ENCODE assay signal across 26 cellular contexts in the genomic region with DNA sequence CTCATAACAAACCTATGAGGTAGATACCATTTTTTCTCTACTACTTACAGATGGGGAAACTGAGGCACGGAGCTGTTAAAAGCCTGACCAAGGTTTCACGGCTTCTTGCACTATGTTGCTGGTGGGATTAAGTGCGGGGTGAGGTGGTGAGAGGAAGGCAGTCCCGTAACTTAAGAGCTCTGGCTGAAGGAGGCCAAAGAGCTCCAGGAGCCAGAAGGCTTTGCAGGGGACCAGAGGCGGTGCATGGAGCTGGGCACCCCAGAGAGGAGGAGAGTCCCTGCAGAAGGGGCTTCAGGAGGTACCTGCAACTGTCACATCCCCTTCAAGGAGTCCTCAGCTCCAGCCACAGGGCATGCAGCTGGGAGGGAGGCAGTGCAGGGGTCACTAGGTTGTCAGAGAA. TPM values are rescaled to one million over a fixed set of nuclear protein-coding genes. Genes with fewer than 3 reads are reported as not detected.
"Had no signal": no experiment of that assay in that cellular context is flagged by ENCODE, and none has a peak within 500 bp of the region (broad histone marks: within the 10 kb centered on the region; RNA-seq: fewer than 3 reads in every experiment).

No MANE protein-coding gene starts in this region.

- H3K27ac ChIP-seq: ascending aorta, brain microvascular endothelial cell, cardiac muscle cell, Peyer's patch, RWPE1 had no signal

- H3K36me3 Mint-ChIP-seq: activated CD8-positive, alpha-beta memory T cell treated with anti-CD3 and anti-CD28 coated beads, Interleukin-2, amount 10 ng/mL, durations not matched to agents 7 days and 5 days had no signal

- H3K4me3 Mint-ChIP-seq: activated B cell treated with CpG ODN at 0.5 μM for 24 hours; activated CD8-positive, alpha-beta memory T cell treated with anti-CD3 and anti-CD28 coated beads, Interleukin-2, amount 10 ng/mL, durations not matched to agents 7 days and 5 days; activated naive CD8-positive, alpha-beta T cell treated with anti-CD3 and anti-CD28 coated beads, Interleukin-2, amount 50 U/mL, for 24 hours; activated T-cell treated with anti-CD3 and anti-CD28 coated beads, Interleukin-2, amount 50 U/mL, for 4 hours; T-helper 17 cell had no signal

- H3K9me3 ChIP-seq: ascending aorta, Peyer's patch had no signal

- H3K4me3 ChIP-seq: ascending aorta, cardiac muscle cell, Peyer's patch had no signal

- H3K27ac Mint-ChIP-seq: activated B cell treated with CpG ODN at 0.5 μM for 24 hours; activated CD8-positive, alpha-beta memory T cell treated with anti-CD3 and anti-CD28 coated beads, Interleukin-2, amount 10 ng/mL, durations not matched to agents 7 days and 5 days; activated naive CD4-positive, alpha-beta T cell treated with anti-CD3 and anti-CD28 coated beads, Interleukin-2, amount 50 U/mL, for 72 hours; activated naive CD8-positive, alpha-beta T cell treated with anti-CD3 and anti-CD28 coated beads, Interleukin-2, amount 50 U/mL, for 24 hours; T-helper 17 cell had no signal

- H3K9me3 Mint-ChIP-seq: activated B cell treated with CpG ODN at 0.5 μM for 24 hours; activated CD4-positive, alpha-beta T cell treated with anti-CD3 and anti-CD28 coated beads, Interleukin-2, amount 10 ng/mL, durations not matched to agents 24 days and 14 days; activated naive CD4-positive, alpha-beta T cell treated with anti-CD3 and anti-CD28 coated beads, Interleukin-2, amount 50 U/mL, for 72 hours; activated naive CD8-positive, alpha-beta T cell treated with anti-CD3 and anti-CD28 coated beads, Interleukin-2, amount 50 U/mL, for 24 hours; activated T-cell treated with anti-CD3 and anti-CD28 coated beads, Interleukin-2, amount 50 U/mL, for 4 hours had no signal

- ATAC-seq: activated CD8-positive, alpha-beta memory T cell treated with anti-CD3 and anti-CD28 coated beads, Interleukin-2, amount 10 ng/mL, durations not matched to agents 7 days and 5 days; activated naive CD8-positive, alpha-beta T cell treated with anti-CD3 and anti-CD28 coated beads, Interleukin-2, amount 50 U/mL, for 24 hours had no signal

- H3K36me3 ChIP-seq: ascending aorta, brain microvascular endothelial cell, Peyer's patch had no signal

- DNase-seq: activated B cell treated with CpG ODN at 0.5 μM for 24 hours; activated CD4-positive, alpha-beta T cell treated with anti-CD3 and anti-CD28 coated beads for 1 hour; activated CD4-positive, alpha-beta T cell treated with anti-CD3 and anti-CD28 coated beads, Interleukin-2, amount 50 U/mL, for 48 hours; activated CD8-positive, alpha-beta memory T cell treated with anti-CD3 and anti-CD28 coated beads, Interleukin-2, amount 10 ng/mL, durations not matched to agents 7 days and 5 days; activated effector memory CD4-positive, alpha-beta T cell treated with anti-CD3 and anti-CD28 coated beads, Interleukin-2, amount 50 U/mL, for 16 hours; activated naive CD4-positive, alpha-beta T cell treated with Interleukin-2 at 50 U/mL for 16 hours; activated naive CD8-positive, alpha-beta T cell treated with anti-CD3 and anti-CD28 coated beads, Interleukin-2, amount 50 U/mL, for 24 hours; activated T-cell treated with anti-CD3 and anti-CD28 coated beads, Interleukin-2, amount 50 U/mL, for 4 hours; amniotic stem cell; brain microvascular endothelial cell; MM.1S; NCI-H1105; NCI-H1436; NCI-H187; NCI-H2081; NCI-H446; NCI-H524; Peyer's patch; SHP77; T-helper 17 cell; T-helper 9 cell had no signal

RNA-seq across cellular contexts. Expression of a gene that starts 4.1 kb away (rescaled TPM):
- total RNA-seq: ascending aorta had no signal
- polyA plus RNA-seq: cardiac muscle cell had no signal
